Comparison of ENCODE assay signal across 8 cellular contexts in the genomic region with DNA sequence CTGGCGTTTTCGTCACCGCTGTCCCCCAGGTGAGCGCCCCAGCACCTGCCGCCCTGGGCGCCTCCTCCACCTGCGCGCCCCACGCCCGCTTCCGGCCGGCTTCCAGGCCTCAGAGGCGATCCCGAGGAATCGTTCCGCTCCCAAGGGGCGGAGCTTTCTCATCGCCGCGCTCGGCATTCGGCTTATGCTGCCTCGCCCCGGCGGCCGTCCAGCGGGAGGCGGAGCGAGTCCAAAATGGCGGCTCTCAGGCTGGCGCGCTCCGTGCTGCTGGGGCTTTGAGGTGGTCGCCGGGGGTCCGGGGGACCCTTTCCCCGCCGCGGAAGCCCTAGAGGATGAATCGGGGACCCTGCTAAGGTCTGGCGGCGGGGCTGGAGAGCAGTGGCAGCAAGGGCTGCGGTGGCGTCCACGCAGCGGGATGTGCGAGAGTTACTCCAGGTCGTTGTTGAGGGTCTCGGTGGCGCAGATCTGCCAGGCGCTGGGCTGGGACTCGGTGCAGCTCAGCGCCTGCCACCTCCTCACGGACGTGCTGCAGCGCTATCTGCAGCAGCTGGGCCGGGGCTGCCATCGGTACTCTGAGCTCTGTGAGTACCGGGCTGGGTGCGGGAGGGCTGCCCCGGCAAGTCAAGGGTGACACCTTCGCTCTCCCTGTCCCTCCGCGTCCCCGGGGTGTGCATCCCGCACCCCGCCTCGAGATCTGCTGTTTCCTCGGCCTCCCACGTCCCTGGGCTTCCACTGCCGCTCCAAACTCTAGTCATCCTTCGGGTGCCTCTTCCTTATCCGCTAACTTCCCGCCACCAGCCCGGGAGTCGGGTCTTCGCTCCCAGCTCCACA. TPM values are rescaled to one million over a fixed set of nuclear protein-coding genes. Genes with fewer than 3 reads are reported as not detected.
DNase-seq lines count a peak whose midpoint lies in the region; ATAC-seq and TF ChIP-seq lines count a peak whose summit lies in the region.

A gene with protein sequence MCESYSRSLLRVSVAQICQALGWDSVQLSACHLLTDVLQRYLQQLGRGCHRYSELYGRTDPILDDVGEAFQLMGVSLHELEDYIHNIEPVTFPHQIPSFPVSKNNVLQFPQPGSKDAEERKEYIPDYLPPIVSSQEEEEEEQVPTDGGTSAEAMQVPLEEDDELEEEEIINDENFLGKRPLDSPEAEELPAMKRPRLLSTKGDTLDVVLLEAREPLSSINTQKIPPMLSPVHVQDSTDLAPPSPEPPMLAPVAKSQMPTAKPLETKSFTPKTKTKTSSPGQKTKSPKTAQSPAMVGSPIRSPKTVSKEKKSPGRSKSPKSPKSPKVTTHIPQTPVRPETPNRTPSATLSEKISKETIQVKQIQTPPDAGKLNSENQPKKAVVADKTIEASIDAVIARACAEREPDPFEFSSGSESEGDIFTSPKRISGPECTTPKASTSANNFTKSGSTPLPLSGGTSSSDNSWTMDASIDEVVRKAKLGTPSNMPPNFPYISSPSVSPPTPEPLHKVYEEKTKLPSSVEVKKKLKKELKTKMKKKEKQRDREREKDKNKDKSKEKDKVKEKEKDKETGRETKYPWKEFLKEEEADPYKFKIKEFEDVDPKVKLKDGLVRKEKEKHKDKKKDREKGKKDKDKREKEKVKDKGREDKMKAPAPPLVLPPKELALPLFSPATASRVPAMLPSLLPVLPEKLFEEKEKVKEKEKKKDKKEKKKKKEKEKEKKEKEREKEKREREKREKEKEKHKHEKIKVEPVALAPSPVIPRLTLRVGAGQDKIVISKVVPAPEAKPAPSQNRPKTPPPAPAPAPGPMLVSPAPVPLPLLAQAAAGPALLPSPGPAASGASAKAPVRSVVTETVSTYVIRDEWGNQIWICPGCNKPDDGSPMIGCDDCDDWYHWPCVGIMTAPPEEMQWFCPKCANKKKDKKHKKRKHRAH (plus strand): TSS at position 211 of the 831 bp plus-strand sequence. CDS start 205 bp downstream, at position 416.

- H3K4me3 ChIP-seq in kidney epithelial cell (ENCODE audit: low read depth, low read length), result peak within 1 kb of the TSS; percentile 94

- ATAC-seq in GM19025 (IDR thresholded peaks at IDR 0.05; ENCODE audit: low read depth, unreplicated experiment), result peak; percentile 88
- ATAC-seq in HG03196 (IDR thresholded peaks at IDR 0.05; ENCODE audit: unreplicated experiment), result peak; percentile 84

- no peak for TF ChIP-seq CTCF in kidney epithelial cell (IDR thresholded peaks at IDR 0.05; ENCODE audit: insufficient read depth, low read length, poor library complexity, severe bottlenecking)

- no peaks in the 10 kb centered on the region for H3K36me3 ChIP-seq in kidney epithelial cell (ENCODE audit: control insufficient read depth, insufficient read depth, low read length)

- DNase-seq in AG20443 (ENCODE audit: low spot score) (peak; percentile 97), NCI-H345 (lab: John Stamatoyannopoulos, UW) (peak; percentile 93), cerebellar nuclear complex (lab: John Stamatoyannopoulos, UW) (peak; percentile 24 to 72), kidney epithelial cell (ENCODE audit: low read depth) (peak; percentile 16)
- DNase-seq in activated CD4-positive, alpha-beta T cell treated with anti-CD3 and anti-CD28 coated beads for 1 hour, result peak; percentile 87
- DNase-seq in stimulated activated CD4-positive, alpha-beta T cell treated with anti-CD3 and anti-CD28 coated beads, Interleukin-15, amount 100 ng/mL, for 1 hour (ENCODE audit: low read depth in 1 of 2, low spot score in 1 of 2), result peak; percentile 88 to 89

- H3K27me3 ChIP-seq in kidney epithelial cell (ENCODE audit: control insufficient read depth, insufficient read depth, low read length), result no peaks in the 10 kb centered on the region

RNA-seq across cellular contexts. Expression of the gene that starts here (rescaled TPM):
- 4.8 and 5.1 TPM in 2 replicates for total RNA-seq in kidney epithelial cell

Comparison
In these comparisons a context has a peak if more than half of its experiments do, and no peak if none do; other contexts are left out.
1. Peak in every context shown above with its lines: DNase-seq, ATAC-seq and H3K4me3 ChIP-seq.
2. DNase-seq: peak in every context shown above with its lines; median percentile 97 in AG20443; 93 in NCI-H345; 88 in stimulated activated CD4-positive, alpha-beta T cell treated with anti-CD3 and anti-CD28 coated beads, Interleukin-15, amount 100 ng/mL, for 1 hour; 87 in activated CD4-positive, alpha-beta T cell treated with anti-CD3 and anti-CD28 coated beads for 1 hour; 48 in cerebellar nuclear complex; 16 in kidney epithelial cell.